Comparison of ENCODE assay signal across 8 cellular contexts in the genomic region with DNA sequence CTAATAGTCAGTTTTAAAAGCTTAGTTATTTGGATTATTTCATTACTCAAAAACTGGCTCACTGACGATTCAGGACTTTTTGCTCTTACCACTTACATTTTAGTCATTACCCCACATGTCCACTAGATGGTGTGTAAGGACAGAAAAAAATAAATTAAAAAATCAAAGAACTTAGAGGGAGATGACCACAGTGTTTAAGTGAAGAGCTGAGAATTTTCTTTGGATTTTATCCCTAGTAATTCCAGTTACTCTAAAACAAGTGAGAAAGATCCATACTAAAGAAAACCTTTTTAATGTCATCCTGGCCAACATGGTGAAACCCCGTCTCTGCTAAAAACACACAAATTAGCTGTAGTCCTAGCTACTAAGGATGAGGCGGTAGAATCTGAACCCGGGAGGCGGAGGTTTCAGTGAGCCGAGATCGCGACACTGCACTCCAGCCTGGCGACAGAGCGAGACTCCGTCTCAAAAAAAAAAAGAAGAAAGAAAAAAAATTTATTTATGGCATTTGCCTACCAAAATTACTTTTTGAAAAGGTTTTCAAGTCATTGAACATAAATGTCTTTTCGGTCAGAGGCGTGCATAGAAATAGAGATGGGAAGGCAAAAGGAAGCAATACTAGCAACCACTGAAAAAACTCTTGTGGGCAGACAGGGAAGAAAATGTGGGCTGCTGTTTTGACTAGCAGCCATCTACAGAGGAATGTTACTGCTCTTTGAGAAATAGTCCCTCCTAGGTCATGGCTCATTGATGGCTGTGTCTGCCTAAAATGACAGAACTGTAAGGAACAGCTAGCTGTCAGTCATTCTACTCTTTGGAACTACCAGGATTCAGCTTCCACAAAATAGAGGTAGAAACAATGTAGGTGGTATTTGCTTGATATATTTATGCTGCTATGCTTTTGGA. TPM values are rescaled to one million over a fixed set of nuclear protein-coding genes. Genes with fewer than 3 reads are reported as not detected.
A peak's percentile ranks its signal among the peaks of the same experiment; 100 is the strongest.
DNase-seq lines count a peak whose midpoint lies in the region; ATAC-seq, FAIRE-seq and TF ChIP-seq lines count a peak whose summit lies in the region.

No MANE protein-coding gene starts in this region.

- BruUV-seq in endothelial cell of umbilical vein (replicated peaks; lab: Mats Ljungman, UMichigan): no TSS peak

- TF ChIP-seq POLR2A in endothelial cell of umbilical vein (IDR thresholded peaks at IDR 0.05; ENCODE audit: low read depth, low read length): no peak

- POLR2A ChIA-PET in endothelial cell of umbilical vein (lab: Charles Lee): no interaction called here

- H3K9me3 ChIP-seq in SJSA1 (replicated peaks) (no peaks in the 10 kb centered on the region), endothelial cell of umbilical vein (replicated peaks; ENCODE audit: control insufficient read depth, insufficient read depth, low read length) (no peaks in the 10 kb centered on the region)

- TF ChIP-seq CTCF in GM20000 (IDR thresholded peaks at IDR 0.05; ENCODE audit: extremely low read depth, missing control alignments) (peak; percentile 17), endothelial cell of umbilical vein (IDR thresholded peaks at IDR 0.05; ENCODE audit: extremely low read depth in 1 of 2, insufficient read depth in 1 of 2, low read depth in 1 of 2, low read length in 2 of 2) (peak; percentile 37 to 42)

- CTCF ChIA-PET in endothelial cell of umbilical vein (lab: Charles Lee): interaction anchor here (0.5 to 3.4 kb wide), 33 partner anchors 8 to 1344 kb away, joined by 3 to 168 read pairs (median 3); partner anchors contain the start of gene TMPRSS11B

- H3K9me3 Mint-ChIP-seq in activated T-cell treated with anti-CD3 and anti-CD28 coated beads, Interleukin-2, amount 50 U/mL, for 4 hours: no peaks in the 10 kb centered on the region
- H3K9me3 Mint-ChIP-seq in activated T-helper 1 cell treated with anti-CD3 and anti-CD28 coated beads, Interleukin-12 subunit alpha, Interleukin-12 subunit beta, Interleukin-2, Interleukin-4 antibody, amounts not matched to agents 30 ng/mL and 10 ng/mL and 1 ng/mL, durations not matched to agents 14 hours and 24 hours and 36 hours: no peaks in the 10 kb centered on the region

- peak; percentile 75 for FAIRE-seq in endothelial cell of umbilical vein (lab: Jason Lieb, UNC)

- peaks cover 2% of the 10 kb centered on the region for H3K4me1 Mint-ChIP-seq in activated T-cell treated with anti-CD3 and anti-CD28 coated beads, Interleukin-2, amount 50 U/mL, for 4 hours (ENCODE audit: low read depth)
- H3K4me1 Mint-ChIP-seq in activated T-helper 1 cell treated with anti-CD3 and anti-CD28 coated beads, Interleukin-12 subunit alpha, Interleukin-12 subunit beta, Interleukin-2, Interleukin-4 antibody, amounts not matched to agents 30 ng/mL and 10 ng/mL and 1 ng/mL, durations not matched to agents 14 hours and 24 hours and 36 hours (ENCODE audit: low read depth): peaks cover 13% of the 10 kb centered on the region

- no peak overlapping the region for H2AFZ ChIP-seq in endothelial cell of umbilical vein (ENCODE audit: low read depth, low read length)

- H3K9me1 ChIP-seq in endothelial cell of umbilical vein (replicated peaks; ENCODE audit: control insufficient read depth, extremely low read depth, insufficient read depth, low read length): no peaks in the 10 kb centered on the region

- dilution Hi-C loops in endothelial cell of umbilical vein (cut with MboI; ENCODE audit: extremely low pct_ligation_motif_present, low sequenced_read_pairs): no loop called here

- H3K27ac Mint-ChIP-seq in activated T-helper 1 cell treated with anti-CD3 and anti-CD28 coated beads, Interleukin-12 subunit alpha, Interleukin-12 subunit beta, Interleukin-2, Interleukin-4 antibody, amounts not matched to agents 30 ng/mL and 10 ng/mL and 1 ng/mL, durations not matched to agents 14 hours and 24 hours and 36 hours: no peak overlapping the region

- H3K9ac ChIP-seq in endothelial cell of umbilical vein (replicated peaks; ENCODE audit: extremely low read depth, insufficient read depth, low read length): no peak overlapping the region

- peak overlapping the region; percentile 47 for H3K4me3 Mint-ChIP-seq in activated T-cell treated with anti-CD3 and anti-CD28 coated beads, Interleukin-2, amount 50 U/mL, for 4 hours
- H3K4me3 Mint-ChIP-seq in activated T-helper 1 cell treated with anti-CD3 and anti-CD28 coated beads, Interleukin-12 subunit alpha, Interleukin-12 subunit beta, Interleukin-2, Interleukin-4 antibody, amounts not matched to agents 30 ng/mL and 10 ng/mL and 1 ng/mL, durations not matched to agents 14 hours and 24 hours and 36 hours: no peak overlapping the region

- no peaks in the 10 kb centered on the region for H3K27me3 ChIP-seq in SJSA1 (replicated peaks)
- peaks cover 10 to 15% of the 10 kb centered on the region in 2 experiments for H3K27me3 ChIP-seq in endothelial cell of umbilical vein (ENCODE audit: control insufficient read depth in 2 of 2, insufficient read depth in 2 of 2, low read length in 2 of 2)

- H3K4me1 ChIP-seq in SJSA1 (replicated peaks) (peaks cover 21% of the 10 kb centered on the region), endothelial cell of umbilical vein (ENCODE audit: control insufficient read depth, extremely low read depth, insufficient read depth, low read length) (no peaks in the 10 kb centered on the region)

- H4K20me1 ChIP-seq in endothelial cell of umbilical vein (replicated peaks; ENCODE audit: control insufficient read depth, extremely low read depth, insufficient read depth, low read length): no peaks in the 10 kb centered on the region

- H3K27me3 Mint-ChIP-seq in activated T-cell treated with anti-CD3 and anti-CD28 coated beads, Interleukin-2, amount 50 U/mL, for 4 hours (ENCODE audit: low read depth): peaks cover 8% of the 10 kb centered on the region
- peaks cover 12% of the 10 kb centered on the region for H3K27me3 Mint-ChIP-seq in activated T-helper 1 cell treated with anti-CD3 and anti-CD28 coated beads, Interleukin-12 subunit alpha, Interleukin-12 subunit beta, Interleukin-2, Interleukin-4 antibody, amounts not matched to agents 30 ng/mL and 10 ng/mL and 1 ng/mL, durations not matched to agents 14 hours and 24 hours and 36 hours (ENCODE audit: insufficient read depth)

- ATAC-seq in activated T-cell treated with anti-CD3 and anti-CD28 coated beads, Interleukin-2, amount 50 U/mL, for 4 hours: peak in 1 of 2 donors; percentile 58
- ATAC-seq in HG03520 (IDR thresholded peaks at IDR 0.05; ENCODE audit: unreplicated experiment): peak; percentile 69

- H3K36me3 ChIP-seq in SJSA1 (no peaks in the 10 kb centered on the region), endothelial cell of umbilical vein (ENCODE audit: control insufficient read depth in 2 of 2, extremely low read depth in 1 of 2, insufficient read depth in 2 of 2, low read length in 2 of 2) (no peaks in the 10 kb centered on the region)

- H3K79me2 ChIP-seq in endothelial cell of umbilical vein (ENCODE audit: control insufficient read depth, insufficient read depth, low read length): no peaks in the 10 kb centered on the region

- H3K4me3 ChIP-seq in SJSA1: peak overlapping the region; percentile 28
- no peak overlapping the region for H3K4me3 ChIP-seq in endothelial cell of umbilical vein (replicated peaks in 1 of 3; ENCODE audit: insufficient read depth in 1 of 3, low read depth in 1 of 3, low read length in 3 of 3)

- DNase-seq in activated T-cell treated with anti-CD3 and anti-CD28 coated beads, Interleukin-2, amount 50 U/mL, for 4 hours: no peak
- no peak for DNase-seq in activated T-cell treated with anti-CD3 and anti-CD28 coated beads, Interleukin-2, amount 50 U/mL, for 1 hour
- DNase-seq in GM20000 (ENCODE audit: low spot score) (peak; percentile 43), SJSA1 (ENCODE audit: low read depth in 1 of 2, low spot score in 2 of 2) (peak in 1 of 2 experiments; percentile 79), endothelial cell of umbilical vein (ENCODE audit: low read depth, low spot score) (peak; percentile 73), middle frontal gyrus (ENCODE audit: extremely low spot score, low spot score) (peak; percentile 64)
- DNase-seq in activated T-helper 1 cell treated with anti-CD3 and anti-CD28 coated beads, Interleukin-12 subunit alpha, Interleukin-12 subunit beta, Interleukin-2, Interleukin-4 antibody, amounts not matched to agents 30 ng/mL and 10 ng/mL and 1 ng/mL, durations not matched to agents 14 hours and 24 hours and 36 hours (ENCODE audit: low spot score): no peak

- H3K27ac ChIP-seq in SJSA1 (no peak overlapping the region), endothelial cell of umbilical vein (ENCODE audit: insufficient read depth, low read depth, low read length) (no peak overlapping the region)

- no peak overlapping the region for H3K4me2 ChIP-seq in endothelial cell of umbilical vein (ENCODE audit: insufficient read depth, low read length)

- H3K36me3 Mint-ChIP-seq in activated T-cell treated with anti-CD3 and anti-CD28 coated beads, Interleukin-2, amount 50 U/mL, for 4 hours (ENCODE audit: insufficient read depth): no peaks in the 10 kb centered on the region
- H3K36me3 Mint-ChIP-seq in activated T-helper 1 cell treated with anti-CD3 and anti-CD28 coated beads, Interleukin-12 subunit alpha, Interleukin-12 subunit beta, Interleukin-2, Interleukin-4 antibody, amounts not matched to agents 30 ng/mL and 10 ng/mL and 1 ng/mL, durations not matched to agents 14 hours and 24 hours and 36 hours (ENCODE audit: low read depth): no peaks in the 10 kb centered on the region

- intact Hi-C loops in endothelial cell of umbilical vein (cut with micrococcal nuclease): loop anchor here (1.0 to 5.0 kb wide), 2 partner anchors 104 to 900 kb away; no protein-coding TSS in a partner anchor
- intact Hi-C loops in activated T-helper 1 cell treated with anti-CD3 and anti-CD28 coated beads, Interleukin-12 subunit alpha, Interleukin-12 subunit beta, Interleukin-2, Interleukin-4 antibody, amounts not matched to agents 30 ng/mL and 10 ng/mL and 1 ng/mL, durations not matched to agents 14 hours and 24 hours and 36 hours (cut with micrococcal nuclease): loop anchor here (1.0 kb wide), 4 partner anchors 23 to 226 kb away; partner anchors contain the start of gene YTHDC1

RNA-seq across cellular contexts. Expression of gene TMPRSS11B, which starts 26.6 kb away (rescaled TPM):
- total RNA-seq in activated T-cell treated with anti-CD3 and anti-CD28 coated beads, Interleukin-2, amount 50 U/mL, for 4 hours: not detected
- not detected in 2 replicates for total RNA-seq in SJSA1 (2014; rRNA removed; shearing (Covaris generic))
- not detected in 2 replicates for total RNA-seq in endothelial cell of umbilical vein
- polyA plus RNA-seq in endothelial cell of umbilical vein: not detected in 2 replicates
- not detected in 2 replicates for polyA plus RNA-seq in endothelial cell of umbilical vein (2011; cell fraction: cytosol; rRNA removed)
- polyA plus RNA-seq in endothelial cell of umbilical vein (2011; cell fraction: nucleus; rRNA removed): not detected in 2 replicates
- polyA plus RNA-seq in endothelial cell of umbilical vein (2012): not detected in 2 replicates
- polyA minus RNA-seq in endothelial cell of umbilical vein: not detected in 2 replicates
- polyA minus RNA-seq in endothelial cell of umbilical vein (2011; cell fraction: cytosol; rRNA and poly(A)+ RNA removed): not detected
- polyA minus RNA-seq in endothelial cell of umbilical vein (2011; cell fraction: nucleus; rRNA and poly(A)+ RNA removed): not detected in 2 replicates
- not detected in 2 replicates for total RNA-seq in activated T-helper 1 cell treated with anti-CD3 and anti-CD28 coated beads, Interleukin-12 subunit alpha, Interleukin-12 subunit beta, Interleukin-2, Interleukin-4 antibody, amounts not matched to agents 30 ng/mL and 10 ng/mL and 1 ng/mL, durations not matched to agents 14 hours and 24 hours and 36 hours

Comparison
In these comparisons a context has a peak if more than half of its experiments do, and no peak if none do; other contexts are left out.
1. DNase-seq: peak in GM20000 (single experiment), endothelial cell of umbilical vein (single experiment) and middle frontal gyrus (single experiment); none in activated T-cell treated with anti-CD3 and anti-CD28 coated beads, Interleukin-2, amount 50 U/mL, for 4 hours (single experiment), activated T-cell treated with anti-CD3 and anti-CD28 coated beads, Interleukin-2, amount 50 U/mL, for 1 hour (single experiment) and activated T-helper 1 cell treated with anti-CD3 and anti-CD28 coated beads, Interleukin-12 subunit alpha, Interleukin-12 subunit beta, Interleukin-2, Interleukin-4 antibody, amounts not matched to agents 30 ng/mL and 10 ng/mL and 1 ng/mL, durations not matched to agents 14 hours and 24 hours and 36 hours (single experiment).